In the genomic region with DNA sequence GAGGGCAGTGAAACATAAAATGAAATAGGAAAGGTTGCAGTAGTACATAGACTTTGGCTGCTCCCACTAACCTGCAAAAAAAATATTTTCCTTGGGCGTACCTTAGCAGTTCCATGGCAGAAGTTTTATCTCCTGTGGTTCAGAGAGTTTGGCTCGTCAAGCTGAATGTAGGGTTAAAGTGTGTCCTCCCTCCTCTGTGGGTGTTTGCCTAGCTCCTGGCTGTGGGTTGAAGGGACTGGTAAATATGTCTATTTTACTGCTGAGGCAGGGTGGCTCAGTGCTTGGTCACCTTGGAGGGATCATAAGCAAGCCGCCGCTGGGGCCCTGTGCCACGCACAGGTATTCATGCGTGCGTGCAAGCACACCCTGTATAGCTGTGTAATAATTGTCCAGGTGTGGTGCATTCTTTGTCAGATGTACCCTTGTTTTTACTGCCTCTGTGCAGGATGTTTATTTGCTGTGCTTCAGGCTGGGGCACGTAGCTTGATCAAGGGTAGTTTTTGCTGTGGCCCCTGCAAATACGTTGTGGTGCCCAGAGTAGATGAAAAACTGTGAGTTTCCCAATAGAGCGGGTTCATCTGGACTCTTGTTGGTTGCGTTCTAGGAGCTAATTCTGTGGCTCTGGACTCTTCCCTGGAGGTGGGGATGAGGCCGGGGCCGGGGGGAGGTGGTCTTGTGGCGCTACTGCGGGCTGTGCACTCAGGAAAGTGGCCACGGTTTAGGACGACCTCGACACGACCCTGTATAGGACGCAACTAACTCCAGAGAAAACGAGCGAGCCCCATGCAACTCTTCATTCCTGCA, we compare ENCODE assay signal across 8 cellular contexts. TPM values are rescaled to one million over a fixed set of nuclear protein-coding genes. Genes with fewer than 3 reads are reported as not detected.
A peak's percentile ranks its signal among the peaks of the same experiment; 100 is the strongest.
DNase-seq lines count a peak whose midpoint lies in the region; ATAC-seq and TF ChIP-seq lines count a peak whose summit lies in the region.

No MANE protein-coding gene starts in this region.

- intact Hi-C loops in stomach (cut with DNase I; ENCODE audit: low total_unique reads) = no loop called here

- no peak for ATAC-seq in GM18517 (IDR thresholded peaks at IDR 0.05; ENCODE audit: unreplicated experiment)

- TF ChIP-seq POLR2A in stomach (IDR thresholded peaks at IDR 0.05) = no peak

- WGBS in stomach, 5 donors = 11 to 32% (median 16%) methylated on average over 16 to 22 of the region's 22 CpGs

- H3K27ac ChIP-seq in HUES48 (ENCODE audit: low read depth, low read length) = peak overlapping the region; percentile 43
- peak overlapping the region; percentile 70 to 82 (median 81) for H3K27ac ChIP-seq in stomach

- H3K36me3 ChIP-seq in HUES48 (ENCODE audit: control insufficient read depth, insufficient read depth, low read length) (no peaks in the 10 kb centered on the region), kidney epithelial cell (ENCODE audit: control insufficient read depth, insufficient read depth, low read length) (no peaks in the 10 kb centered on the region), stomach (no peaks in the 10 kb centered on the region)

- TF ChIP-seq CTCF in GM12865 (IDR thresholded peaks at IDR 0.05; ENCODE audit: insufficient read depth, low read depth, low read length, missing control alignments) (no peak), kidney epithelial cell (IDR thresholded peaks at IDR 0.05; ENCODE audit: insufficient read depth, low read length, poor library complexity, severe bottlenecking) (no peak), stomach (IDR thresholded peaks at IDR 0.05) (no peak)

- DNase-seq in GM12865 (ENCODE audit: low read depth) (peak; percentile 56), kidney epithelial cell (ENCODE audit: low read depth) (no peak), stomach (peak; percentile 64), dedifferentiated amniotic fluid mesenchymal stem cell (ENCODE audit: extremely low spot score) (no peak), DMS 273 (lab: John Stamatoyannopoulos, UW; ENCODE audit: unreplicated experiment) (no peak)
- peak; percentile 49 for DNase-seq in activated naive CD4-positive, alpha-beta T cell treated with anti-CD3 and anti-CD28 coated beads, Interleukin-2, amount 50 U/mL, for 16 hours

- H3K9me3 ChIP-seq in HUES48 (ENCODE audit: control insufficient read depth, insufficient read depth, low read length) = no peaks in the 10 kb centered on the region
- H3K9me3 ChIP-seq in stomach = no peaks in the 10 kb centered on the region

- H3K4me3 ChIP-seq in GM12865 (ENCODE audit: low read depth, low read length) (peak overlapping the region; percentile 72), HUES48 (ENCODE audit: low read depth, low read length) (peak overlapping the region; percentile 78), kidney epithelial cell (ENCODE audit: low read depth, low read length) (peak overlapping the region; percentile 68), stomach (peak overlapping the region; percentile 76 to 83 (median 81))

- TF ChIP-seq EP300 in stomach (IDR thresholded peaks at IDR 0.05) = no peak

- H3K9ac ChIP-seq in HUES48 (ENCODE audit: low read depth, low read length) = peak overlapping the region; percentile 77

- peaks cover 14% of the 10 kb centered on the region for H3K27me3 ChIP-seq in HUES48 (ENCODE audit: control insufficient read depth, insufficient read depth, low read length)
- H3K27me3 ChIP-seq in kidney epithelial cell (ENCODE audit: control insufficient read depth, insufficient read depth, low read length) = peaks cover 9% of the 10 kb centered on the region
- H3K27me3 ChIP-seq in stomach = peaks cover 0 to 10% (median 3%) of the 10 kb centered on the region in 3 donors

- H3K4me1 ChIP-seq in HUES48 (ENCODE audit: control insufficient read depth, insufficient read depth, low read length) (peaks cover 39% of the 10 kb centered on the region), stomach (peaks cover 0 to 50% (median 28%) of the 10 kb centered on the region in 4 donors)

RNA-seq across cellular contexts. Expression of a gene that starts 0.7 kb away (rescaled TPM):
- 4.1 and 4.7 TPM in 2 replicates for total RNA-seq in kidney epithelial cell
- 100 to 1,000 TPM in 1 of 5 donors, 10 to 100 TPM in 4; 17.2 to 161 (median 25.9) TPM for total RNA-seq in stomach
- 1 to 10 TPM in 2 of 3 donors, under 1 TPM in 1; 0.76 to 2.0 (median 1.8) TPM for polyA plus RNA-seq in stomach

Comparison
In these comparisons a context has a peak if more than half of its experiments do, and no peak if none do; other contexts are left out.
1. DNase-seq: peak in GM12865 (single experiment), activated naive CD4-positive, alpha-beta T cell treated with anti-CD3 and anti-CD28 coated beads, Interleukin-2, amount 50 U/mL, for 16 hours (single experiment) and stomach (single experiment); none in kidney epithelial cell (single experiment), dedifferentiated amniotic fluid mesenchymal stem cell (single experiment) and DMS 273 (single experiment).
2. Peak in every context shown above with its lines, with median percentiles within 50 percentile points of each other: H3K4me3 ChIP-seq.